ENCODE assay signal across 27 cellular contexts in the genomic region with DNA sequence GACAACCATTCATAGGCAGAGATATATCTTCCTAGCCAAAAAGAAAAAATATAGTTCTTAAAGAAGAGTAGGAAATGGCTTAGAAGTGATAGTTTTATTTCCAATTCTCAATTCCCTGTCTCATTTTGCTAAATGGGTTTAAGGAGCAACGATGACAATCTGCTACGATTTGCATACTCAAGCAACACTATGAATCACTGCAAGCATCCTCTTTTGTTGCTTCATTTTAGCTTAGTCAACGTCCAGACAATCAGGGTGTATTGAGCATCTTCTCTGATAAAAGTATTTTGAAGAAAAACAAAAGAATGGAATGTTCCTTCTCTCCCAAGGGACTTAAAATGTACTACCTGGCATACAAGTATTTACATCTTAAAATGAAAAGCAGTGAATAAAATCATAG.
"Had no signal": no experiment of that assay in that cellular context is flagged by ENCODE, and none has a peak within 500 bp of the region (broad histone marks: within the 10 kb centered on the region; RNA-seq: fewer than 3 reads in every experiment).

No MANE protein-coding gene starts in this region.

- H3K4me3 Mint-ChIP-seq: activated CD4-positive, alpha-beta memory T cell treated with anti-CD3 and anti-CD28 coated beads for 36 hours; activated CD4-positive, alpha-beta T cell treated with anti-CD3 and anti-CD28 coated beads, Interleukin-2, amount 10 ng/mL, durations not matched to agents 7 days and 5 days; activated naive CD4-positive, alpha-beta T cell treated with anti-CD3 and anti-CD28 coated beads for 36 hours; activated naive CD8-positive, alpha-beta T cell; activated T-helper 17 cell treated with anti-CD3 and anti-CD28 coated beads, Interleukin-2, amount 50 U/mL, for 72 hours; brain had no signal

- H3K27ac ChIP-seq: cardiac muscle cell, Peyer's patch, RWPE1, SJSA1 had no signal

- H3K4me3 ChIP-seq: cardiac muscle cell, Peyer's patch, SJSA1 had no signal

- H3K36me3 Mint-ChIP-seq: activated CD4-positive, alpha-beta memory T cell treated with anti-CD3 and anti-CD28 coated beads for 36 hours had no signal

- H3K27me3 Mint-ChIP-seq: activated CD4-positive, alpha-beta memory T cell treated with anti-CD3 and anti-CD28 coated beads for 36 hours; activated CD4-positive, alpha-beta T cell treated with anti-CD3 and anti-CD28 coated beads, Interleukin-2, amount 10 ng/mL, durations not matched to agents 7 days and 5 days; activated naive CD8-positive, alpha-beta T cell; activated T-helper 17 cell treated with anti-CD3 and anti-CD28 coated beads, Interleukin-2, amount 50 U/mL, for 72 hours had no signal

- H3K4me1 ChIP-seq: Peyer's patch, SJSA1 had no signal

- H3K27ac Mint-ChIP-seq: activated CD4-positive, alpha-beta memory T cell treated with anti-CD3 and anti-CD28 coated beads for 36 hours; activated CD4-positive, alpha-beta T cell treated with anti-CD3 and anti-CD28 coated beads, Interleukin-2, amount 10 ng/mL, durations not matched to agents 7 days and 5 days; activated naive CD4-positive, alpha-beta T cell treated with anti-CD3 and anti-CD28 coated beads for 36 hours; activated naive CD8-positive, alpha-beta T cell; activated T-helper 17 cell treated with anti-CD3 and anti-CD28 coated beads, Interleukin-2, amount 50 U/mL, for 72 hours; brain had no signal

- H3K36me3 ChIP-seq: cardiac muscle cell, Peyer's patch, SJSA1 had no signal

- DNase-seq: activated CD4-positive, alpha-beta memory T cell treated with anti-CD3 and anti-CD28 coated beads for 36 hours; activated CD4-positive, alpha-beta T cell treated with anti-CD3 and anti-CD28 coated beads, Interleukin-2, amount 10 ng/mL, durations not matched to agents 7 days and 5 days; activated CD4-positive, CD25-positive, alpha-beta regulatory T cell; activated gamma-delta T cell; activated naive CD4-positive, alpha-beta T cell treated with anti-CD3 and anti-CD28 coated beads for 36 hours; activated T-cell treated with anti-CD3 and anti-CD28 coated beads for 4 hours; activated T-cell treated with anti-CD3 and anti-CD28 coated beads, Interleukin-2, amount 50 U/mL, for 48 hours; amygdala; MM.1S; NCI-H1105; NCI-H1436; NCI-H1694 treated with DMSO at 0.1 percent for 48 hours; NCI-H2029 treated with DMSO at 0.1 percent for 48 hours; NCI-H510A treated with DMSO at 0.1 percent for 48 hours; NCI-H69; NK-92 treated with Interleukin-12 subunit alpha and Interleukin-12 subunit beta, amount 100 ng/mL, for 24 hours; OCI-M1; Peyer's patch; SHP77; SW 1271 had no signal

- ATAC-seq: activated T-helper 17 cell treated with anti-CD3 and anti-CD28 coated beads, Interleukin-2, amount 50 U/mL, for 72 hours; SK-N-SH treated with all-trans-retinoic acid at 6 μM for 48 hours had no signal

- H3K4me1 Mint-ChIP-seq: activated CD4-positive, alpha-beta T cell treated with anti-CD3 and anti-CD28 coated beads, Interleukin-2, amount 10 ng/mL, durations not matched to agents 7 days and 5 days; activated T-helper 17 cell treated with anti-CD3 and anti-CD28 coated beads, Interleukin-2, amount 50 U/mL, for 72 hours; brain had no signal

- H3K27me3 ChIP-seq: cardiac muscle cell, Peyer's patch, SJSA1 had no signal

- H3K9me3 ChIP-seq: SJSA1 had no signal
